In the genomic region with DNA sequence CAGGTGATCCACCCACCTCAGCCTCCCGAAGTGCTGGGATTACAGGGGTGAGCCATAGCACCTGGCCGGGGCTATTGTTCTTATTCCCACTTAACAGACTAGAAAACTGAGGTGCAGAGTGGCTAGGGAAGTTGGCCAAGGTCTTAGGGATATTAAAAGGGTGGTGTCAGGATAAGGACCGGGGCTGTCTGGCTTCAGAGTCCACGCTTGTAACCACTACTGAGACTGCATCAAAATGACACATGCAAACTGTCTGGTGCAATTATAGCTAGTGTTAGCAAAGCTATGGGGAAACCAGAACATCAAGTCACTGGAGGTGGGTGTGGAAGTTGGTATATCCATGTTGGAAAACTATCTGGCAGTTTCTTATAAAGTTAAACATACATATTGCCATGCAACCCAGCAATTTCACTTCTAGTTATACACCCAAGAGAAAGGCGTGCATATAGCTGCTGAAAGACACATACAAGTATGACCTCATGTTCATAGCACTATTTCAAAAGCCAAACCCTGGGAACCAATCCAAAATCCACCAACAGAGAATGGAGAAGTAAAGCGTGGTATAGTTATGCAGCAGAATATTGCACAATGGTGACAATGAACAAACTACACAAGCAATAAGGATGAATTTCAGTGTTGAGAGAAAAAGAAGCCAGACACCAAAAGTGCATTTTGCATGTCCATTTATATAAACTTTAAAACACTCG, we compare ENCODE assay signal across 10 cellular contexts. TPM values are rescaled to one million over a fixed set of nuclear protein-coding genes. Genes with fewer than 3 reads are reported as not detected.
A peak's percentile ranks its signal among the peaks of the same experiment; 100 is the strongest.
DNase-seq lines count a peak whose midpoint lies in the region; ATAC-seq lines count a peak whose summit lies in the region.
"Had no signal": no experiment of that assay in that cellular context is flagged by ENCODE, and none has a peak within 500 bp of the region (broad histone marks: within the 10 kb centered on the region; RNA-seq: fewer than 3 reads in every experiment).

No MANE protein-coding gene starts in this region.

- DNase-seq in A172 (ENCODE audit: low spot score) (peak; percentile 77), KBM-7 (peak; percentile 90), amniotic epithelial cell (ENCODE audit: low read depth) (peak; percentile 98), left colon (peak; percentile 18 to 73), cerebellum (ENCODE audit: low spot score) (no peak)
- DNase-seq: activated effector memory CD4-positive, alpha-beta T cell treated with anti-CD3 and anti-CD28 coated beads, Interleukin-2, amount 50 U/mL, for 16 hours; NCI-H526 had no signal

- ATAC-seq in left colon (peak; percentile 84), GM18519 (IDR thresholded peaks at IDR 0.05; ENCODE audit: low FRiP score, unreplicated experiment) (no peak), HG03354 (IDR thresholded peaks at IDR 0.05; ENCODE audit: poor library complexity, severe bottlenecking, unreplicated experiment) (no peak), HG03342 (IDR thresholded peaks at IDR 0.05; ENCODE audit: unreplicated experiment) (no peak)

- in situ Hi-C loops in KBM-7 (cut with MboI; ENCODE audit: low pct_unique_long_range_greater_than_20kb, low sequenced_read_pairs), result no loop called here

- intact Hi-C loops in left colon (cut with DNase I, micrococcal nuclease), result no loop called here

RNA-seq across cellular contexts. Expression of a gene that starts 33.9 kb away (rescaled TPM):
- 26.3 and 29.2 TPM in 2 replicates for total RNA-seq in A172 (2014; rRNA removed; shearing (Covaris generic))
- total RNA-seq in left colon, result 10 to 100 TPM; 10.2 to 13.4 TPM
- total RNA-seq in cerebellum, result 12.1 TPM
